ENCODE assay signal across 9 cellular contexts in the genomic region with DNA sequence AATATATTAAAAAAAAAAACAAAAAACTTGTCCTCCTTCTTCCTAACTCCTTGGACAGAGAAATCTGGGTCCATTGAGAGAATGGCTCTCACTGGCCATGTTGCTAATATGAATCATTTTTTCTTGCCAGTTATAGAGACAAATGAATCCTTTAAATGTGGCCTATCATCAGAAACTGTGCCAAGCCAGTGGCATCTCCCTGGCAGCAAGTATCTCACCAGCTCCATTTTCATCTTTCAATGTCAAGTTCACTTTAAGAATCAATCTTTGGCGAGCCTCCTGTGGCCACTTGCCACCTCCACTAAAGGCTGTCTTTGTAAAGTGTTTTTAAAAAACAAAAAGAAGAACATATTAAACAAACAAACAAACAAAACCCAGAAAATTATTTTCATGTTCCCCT.
"Had no signal": no experiment of that assay in that cellular context is flagged by ENCODE, and none has a peak within 500 bp of the region (broad histone marks: within the 10 kb centered on the region; RNA-seq: fewer than 3 reads in every experiment).

No MANE protein-coding gene starts in this region.

- H2AFZ ChIP-seq: GM23248, GM23338 had no signal

- H3K4me2 ChIP-seq: GM23338 had no signal

- H3K4me1 ChIP-seq: HAP-1 had no signal

- DNase-seq: GM23248, GOT3, H7, H9, HCEC 1CT, HFFc6 had no signal

- H3K27ac ChIP-seq: GM23248 had no signal

- H3K4me1 Mint-ChIP-seq: GM23338, H9 had no signal

- H3K27ac Mint-ChIP-seq: GM23338, H9, HFFc6 had no signal

- H3K9me3 Mint-ChIP-seq: GM23338 had no signal

- H3K4me3 Mint-ChIP-seq: GM23338, H9, HFFc6 had no signal

- H3K9ac ChIP-seq: GM23248 had no signal

- H3K36me3 ChIP-seq: HAP-1 had no signal

- ATAC-seq: GM23338, HCT116 had no signal

- H3K4me3 ChIP-seq: GM23248, GM23338, HAP-1 had no signal

- H3K9me3 ChIP-seq: HAP-1 had no signal
